In the genomic region with DNA sequence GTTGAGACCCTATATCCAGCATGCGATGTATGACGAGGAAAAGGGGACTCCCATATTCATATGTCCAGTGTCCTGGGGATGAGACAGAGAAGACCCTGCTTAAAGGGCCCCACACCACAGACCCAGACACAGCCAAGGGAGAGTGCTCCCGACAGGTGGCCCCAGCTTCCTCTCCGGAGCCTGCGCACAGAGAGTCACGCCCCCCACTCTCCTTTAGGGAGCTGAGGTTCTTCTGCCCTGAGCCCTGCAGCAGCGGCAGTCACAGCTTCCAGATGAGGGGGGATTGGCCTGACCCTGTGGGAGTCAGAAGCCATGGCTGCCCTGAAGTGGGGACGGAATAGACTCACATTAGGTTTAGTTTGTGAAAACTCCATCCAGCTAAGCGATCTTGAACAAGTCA, we compare ENCODE assay signal across 38 cellular contexts. TPM values are rescaled to one million over a fixed set of nuclear protein-coding genes. Genes with fewer than 3 reads are reported as not detected.
"Had no signal": no experiment of that assay in that cellular context is flagged by ENCODE, and none has a peak within 500 bp of the region (broad histone marks: within the 10 kb centered on the region; RNA-seq: fewer than 3 reads in every experiment).

No MANE protein-coding gene starts in this region.

- H3K27ac Mint-ChIP-seq: activated B cell treated with CpG ODN at 0.5 μM for 24 hours; activated CD4-positive, alpha-beta memory T cell treated with anti-CD3 and anti-CD28 coated beads for 36 hours; activated CD4-positive, alpha-beta T cell treated with anti-CD3 and anti-CD28 coated beads for 36 hours; activated CD4-positive, alpha-beta T cell treated with anti-CD3 and anti-CD28 coated beads, Interleukin-2, amount 10 ng/mL, durations not matched to agents 24 days and 14 days; activated CD8-positive, alpha-beta memory T cell treated with anti-CD3 and anti-CD28 coated beads, Interleukin-2, amount 10 ng/mL, durations not matched to agents 7 days and 5 days; activated CD8-positive, alpha-beta T cell treated with anti-CD3 and anti-CD28 coated beads, Interleukin-2, amount 10 ng/mL, durations not matched to agents 7 days and 5 days; activated naive CD4-positive, alpha-beta T cell treated with anti-CD3 and anti-CD28 coated beads, Interleukin-2, amount 10 ng/mL, durations not matched to agents 7 days and 5 days; activated naive CD4-positive, alpha-beta T cell treated with anti-CD3 and anti-CD28 coated beads, Interleukin-2, amount 50 U/mL, for 72 hours; activated naive CD8-positive, alpha-beta T cell treated with anti-CD3 and anti-CD28 coated beads, Interleukin-2, amount 10 ng/mL, durations not matched to agents 7 days and 5 days; activated T-cell treated with anti-CD3 and anti-CD28 coated beads, Interleukin-2, amount 50 U/mL, for 72 hours; T-helper 17 cell; T-helper 2 cell treated with Interferon-gamma antibody and Interleukin-4, amounts not matched to agents 5 μg/mL and 100 μg/mL, for 36 hours had no signal

- H3K27me3 Mint-ChIP-seq: activated CD4-positive, alpha-beta T cell treated with anti-CD3 and anti-CD28 coated beads, Interleukin-2, amount 10 ng/mL, durations not matched to agents 24 days and 14 days; activated CD8-positive, alpha-beta memory T cell treated with anti-CD3 and anti-CD28 coated beads, Interleukin-2, amount 10 ng/mL, durations not matched to agents 7 days and 5 days had no signal

- DNase-seq: activated B cell treated with CpG ODN at 0.5 μM for 24 hours; activated CD4-positive, alpha-beta memory T cell treated with anti-CD3 and anti-CD28 coated beads for 36 hours; activated CD4-positive, alpha-beta T cell treated with anti-CD3 and anti-CD28 coated beads for 36 hours; activated CD4-positive, alpha-beta T cell treated with anti-CD3 and anti-CD28 coated beads, Interleukin-2, amount 10 ng/mL, durations not matched to agents 24 days and 14 days; activated CD4-positive, CD25-positive, alpha-beta regulatory T cell treated with anti-CD3 and anti-CD28 coated beads, Interleukin-2, amount 50 U/mL, for 72 hours; activated CD8-positive, alpha-beta memory T cell treated with anti-CD3 and anti-CD28 coated beads, Interleukin-2, amount 10 ng/mL, durations not matched to agents 7 days and 5 days; activated CD8-positive, alpha-beta memory T cell treated with anti-CD3 and anti-CD28 coated beads, Interleukin-2, amount 50 U/mL, for 4 hours; activated CD8-positive, alpha-beta T cell treated with anti-CD3 and anti-CD28 coated beads, Interleukin-2, amount 10 ng/mL, durations not matched to agents 7 days and 5 days; activated gamma-delta T cell; activated naive CD4-positive, alpha-beta T cell; activated naive CD4-positive, alpha-beta T cell treated with anti-CD3 and anti-CD28 coated beads, Interleukin-2, amount 10 ng/mL, durations not matched to agents 7 days and 5 days; activated naive CD8-positive, alpha-beta T cell treated with anti-CD3 and anti-CD28 coated beads, Interleukin-2, amount 10 ng/mL, durations not matched to agents 7 days and 5 days; activated T-cell treated with anti-CD3 and anti-CD28 coated beads, Interleukin-2, amount 50 U/mL, for 1 hour; activated T-cell treated with anti-CD3 and anti-CD28 coated beads, Interleukin-2, amount 50 U/mL, for 72 hours; brain microvascular endothelial cell; colonic mucosa; effector CD8-positive, alpha-beta T cell; esophagus squamous epithelium; foreskin melanocyte; heart right ventricle; T-helper 1 cell; T-helper 17 cell; T1000; WERI-Rb-1 had no signal

- H3K4me1 Mint-ChIP-seq: activated CD4-positive, alpha-beta T cell treated with anti-CD3 and anti-CD28 coated beads for 36 hours; activated CD4-positive, alpha-beta T cell treated with anti-CD3 and anti-CD28 coated beads, Interleukin-2, amount 10 ng/mL, durations not matched to agents 24 days and 14 days; activated CD8-positive, alpha-beta memory T cell treated with anti-CD3 and anti-CD28 coated beads, Interleukin-2, amount 10 ng/mL, durations not matched to agents 7 days and 5 days; activated naive CD4-positive, alpha-beta T cell treated with anti-CD3 and anti-CD28 coated beads, Interleukin-2, amount 10 ng/mL, durations not matched to agents 7 days and 5 days; activated naive CD8-positive, alpha-beta T cell treated with anti-CD3 and anti-CD28 coated beads, Interleukin-2, amount 10 ng/mL, durations not matched to agents 7 days and 5 days; central memory CD8-positive, alpha-beta T cell; T-helper 17 cell had no signal

- H3K4me1 ChIP-seq: ascending aorta, colonic mucosa, esophagus squamous epithelium, gastroesophageal sphincter, heart right ventricle had no signal

- ATAC-seq: activated CD4-positive, alpha-beta T cell treated with anti-CD3 and anti-CD28 coated beads for 36 hours; activated CD8-positive, alpha-beta memory T cell treated with anti-CD3 and anti-CD28 coated beads, Interleukin-2, amount 10 ng/mL, durations not matched to agents 7 days and 5 days; activated CD8-positive, alpha-beta T cell treated with anti-CD3 and anti-CD28 coated beads, Interleukin-2, amount 10 ng/mL, durations not matched to agents 7 days and 5 days; activated naive CD4-positive, alpha-beta T cell treated with anti-CD3 and anti-CD28 coated beads, Interleukin-2, amount 50 U/mL, for 72 hours; activated T-cell treated with anti-CD3 and anti-CD28 coated beads, Interleukin-2, amount 50 U/mL, for 72 hours; gastroesophageal sphincter; heart right ventricle; T-helper 17 cell had no signal

- H3K9me3 ChIP-seq: colonic mucosa had no signal

- H3K9me3 Mint-ChIP-seq: activated B cell treated with CpG ODN at 0.5 μM for 24 hours; activated CD4-positive, alpha-beta memory T cell treated with anti-CD3 and anti-CD28 coated beads for 36 hours; activated CD4-positive, alpha-beta T cell treated with anti-CD3 and anti-CD28 coated beads, Interleukin-2, amount 10 ng/mL, durations not matched to agents 24 days and 14 days; activated naive CD4-positive, alpha-beta T cell treated with anti-CD3 and anti-CD28 coated beads, Interleukin-2, amount 10 ng/mL, durations not matched to agents 7 days and 5 days; activated naive CD4-positive, alpha-beta T cell treated with anti-CD3 and anti-CD28 coated beads, Interleukin-2, amount 50 U/mL, for 72 hours; activated naive CD8-positive, alpha-beta T cell treated with anti-CD3 and anti-CD28 coated beads, Interleukin-2, amount 10 ng/mL, durations not matched to agents 7 days and 5 days; activated T-cell treated with anti-CD3 and anti-CD28 coated beads, Interleukin-2, amount 50 U/mL, for 72 hours; central memory CD8-positive, alpha-beta T cell; T-helper 2 cell treated with Interferon-gamma antibody and Interleukin-4, amounts not matched to agents 5 μg/mL and 100 μg/mL, for 36 hours had no signal

- H3K27ac ChIP-seq: ascending aorta, brain microvascular endothelial cell, colonic mucosa, epithelial cell of prostate, esophagus squamous epithelium, gastroesophageal sphincter, heart right ventricle, WERI-Rb-1 had no signal

- H3K4me3 ChIP-seq: ascending aorta, colonic mucosa, esophagus squamous epithelium, gastroesophageal sphincter, heart right ventricle had no signal

- H3K36me3 Mint-ChIP-seq: activated CD4-positive, alpha-beta memory T cell treated with anti-CD3 and anti-CD28 coated beads for 36 hours; activated CD8-positive, alpha-beta memory T cell treated with anti-CD3 and anti-CD28 coated beads, Interleukin-2, amount 10 ng/mL, durations not matched to agents 7 days and 5 days; activated naive CD4-positive, alpha-beta T cell treated with anti-CD3 and anti-CD28 coated beads, Interleukin-2, amount 10 ng/mL, durations not matched to agents 7 days and 5 days; activated naive CD4-positive, alpha-beta T cell treated with anti-CD3 and anti-CD28 coated beads, Interleukin-2, amount 50 U/mL, for 72 hours; activated naive CD8-positive, alpha-beta T cell treated with anti-CD3 and anti-CD28 coated beads, Interleukin-2, amount 10 ng/mL, durations not matched to agents 7 days and 5 days had no signal

- H3K36me3 ChIP-seq: ascending aorta, brain microvascular endothelial cell, colonic mucosa, esophagus squamous epithelium, gastroesophageal sphincter, heart right ventricle, WERI-Rb-1 had no signal

- H3K4me3 Mint-ChIP-seq: activated B cell treated with CpG ODN at 0.5 μM for 24 hours; activated CD4-positive, alpha-beta memory T cell treated with anti-CD3 and anti-CD28 coated beads for 36 hours; activated CD4-positive, alpha-beta T cell treated with anti-CD3 and anti-CD28 coated beads for 36 hours; activated CD4-positive, alpha-beta T cell treated with anti-CD3 and anti-CD28 coated beads, Interleukin-2, amount 10 ng/mL, durations not matched to agents 24 days and 14 days; activated CD8-positive, alpha-beta memory T cell treated with anti-CD3 and anti-CD28 coated beads, Interleukin-2, amount 10 ng/mL, durations not matched to agents 7 days and 5 days; activated CD8-positive, alpha-beta T cell treated with anti-CD3 and anti-CD28 coated beads, Interleukin-2, amount 10 ng/mL, durations not matched to agents 7 days and 5 days; activated naive CD4-positive, alpha-beta T cell treated with anti-CD3 and anti-CD28 coated beads, Interleukin-2, amount 10 ng/mL, durations not matched to agents 7 days and 5 days; activated naive CD8-positive, alpha-beta T cell treated with anti-CD3 and anti-CD28 coated beads, Interleukin-2, amount 10 ng/mL, durations not matched to agents 7 days and 5 days; activated T-cell treated with anti-CD3 and anti-CD28 coated beads, Interleukin-2, amount 50 U/mL, for 72 hours; central memory CD8-positive, alpha-beta T cell; T-helper 17 cell; T-helper 2 cell treated with Interferon-gamma antibody and Interleukin-4, amounts not matched to agents 5 μg/mL and 100 μg/mL, for 36 hours had no signal

- H3K27me3 ChIP-seq: ascending aorta, brain microvascular endothelial cell, colonic mucosa had no signal

RNA-seq across cellular contexts. Expression of a gene that starts 17.1 kb away (rescaled TPM):
- total RNA-seq: activated B cell treated with CpG ODN at 0.5 μM for 24 hours; activated CD4-positive, alpha-beta memory T cell treated with anti-CD3 and anti-CD28 coated beads for 36 hours; activated CD4-positive, alpha-beta T cell treated with anti-CD3 and anti-CD28 coated beads for 36 hours; activated CD4-positive, alpha-beta T cell treated with anti-CD3 and anti-CD28 coated beads, Interleukin-2, amount 10 ng/mL, durations not matched to agents 24 days and 14 days; activated CD8-positive, alpha-beta memory T cell treated with anti-CD3 and anti-CD28 coated beads for 36 hours; activated CD8-positive, alpha-beta memory T cell treated with anti-CD3 and anti-CD28 coated beads, Interleukin-2, amount 10 ng/mL, durations not matched to agents 7 days and 5 days; activated CD8-positive, alpha-beta T cell treated with anti-CD3 and anti-CD28 coated beads, Interleukin-2, amount 10 ng/mL, durations not matched to agents 7 days and 5 days; activated naive CD4-positive, alpha-beta T cell treated with anti-CD3 and anti-CD28 coated beads, Interleukin-2, amount 50 U/mL, for 72 hours; activated naive CD8-positive, alpha-beta T cell treated with anti-CD3 and anti-CD28 coated beads, Interleukin-2, amount 10 ng/mL, durations not matched to agents 7 days and 5 days; ascending aorta; bronchial epithelial cell; cardiac septum; dermis microvascular lymphatic vessel endothelial cell; endothelial cell of umbilical vein; esophagus squamous epithelium; fibroblast of lung; fibroblast of villous mesenchyme; gastroesophageal sphincter; glomerular endothelial cell; T-helper 17 cell had no signal
- polyA plus RNA-seq: endothelial cell of umbilical vein, fibroblast of lung had no signal

RNA-seq across cellular contexts. Expression of a gene that starts 34.3 kb away (rescaled TPM):
- total RNA-seq: activated CD4-positive, alpha-beta memory T cell treated with anti-CD3 and anti-CD28 coated beads for 36 hours; activated CD8-positive, alpha-beta memory T cell treated with anti-CD3 and anti-CD28 coated beads for 36 hours; activated CD8-positive, alpha-beta memory T cell treated with anti-CD3 and anti-CD28 coated beads, Interleukin-2, amount 10 ng/mL, durations not matched to agents 7 days and 5 days; activated CD8-positive, alpha-beta T cell treated with anti-CD3 and anti-CD28 coated beads, Interleukin-2, amount 10 ng/mL, durations not matched to agents 7 days and 5 days; activated naive CD8-positive, alpha-beta T cell treated with anti-CD3 and anti-CD28 coated beads, Interleukin-2, amount 10 ng/mL, durations not matched to agents 7 days and 5 days; bronchial epithelial cell; fibroblast of lung; fibroblast of villous mesenchyme had no signal
- polyA plus RNA-seq: fibroblast of lung had no signal
